8 cellular contexts compared by ENCODE assay signal in the genomic region with DNA sequence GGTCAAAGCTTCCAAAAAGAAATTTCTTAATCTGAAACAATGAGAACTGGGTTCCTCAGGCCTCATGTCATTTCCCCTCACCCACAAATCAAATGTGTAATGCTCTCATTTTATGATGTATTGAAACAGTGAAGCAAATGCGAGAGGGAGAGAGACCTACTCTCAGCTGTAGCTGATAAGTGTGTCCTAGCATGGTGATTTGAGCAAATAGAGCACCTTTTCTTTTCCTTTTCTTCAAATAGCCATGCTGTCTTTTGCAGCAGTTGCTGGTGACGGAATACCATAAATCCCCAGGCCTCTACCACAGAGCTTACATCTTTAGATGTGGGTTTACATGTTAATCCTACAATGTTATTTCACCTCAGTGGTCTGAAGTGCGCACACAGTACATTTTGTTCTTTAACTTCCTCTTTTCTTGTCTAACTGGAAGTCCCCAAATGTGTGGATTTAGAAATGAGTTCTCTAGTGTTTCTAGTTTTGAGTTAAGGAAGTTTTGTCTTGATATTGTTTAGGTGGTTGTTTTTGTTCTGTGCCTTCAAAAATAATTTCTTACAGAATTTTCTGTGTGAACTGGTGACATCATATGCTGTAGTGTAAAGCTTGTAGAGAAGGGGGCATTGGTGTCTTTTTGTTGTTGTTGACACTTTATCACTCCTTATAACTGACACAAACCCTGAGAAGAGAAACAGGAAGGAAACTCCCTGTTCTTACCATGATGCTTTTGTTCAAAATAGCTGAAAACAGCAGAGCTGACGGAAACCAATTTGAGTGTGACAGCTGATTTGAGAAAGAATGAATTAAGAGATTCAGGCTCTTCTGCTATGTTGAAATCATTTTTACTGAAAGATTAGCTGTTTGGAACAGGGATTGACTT. TPM values are rescaled to one million over a fixed set of nuclear protein-coding genes. Genes with fewer than 3 reads are reported as not detected.
DNase-seq lines count a peak whose midpoint lies in the region; ATAC-seq, FAIRE-seq and TF ChIP-seq lines count a peak whose summit lies in the region.

No MANE protein-coding gene starts in this region.

- no peaks in the 10 kb centered on the region for H3K36me3 ChIP-seq in Peyer's patch
- peaks cover 41% of the 10 kb centered on the region for H3K36me3 ChIP-seq in K562 (ENCODE audit: control insufficient read depth, insufficient read depth, low read length)

- peak; percentile 68 for ATAC-seq in GM18520 (IDR thresholded peaks at IDR 0.05; ENCODE audit: unreplicated experiment)
- peak; percentile 55 for ATAC-seq in HG02840 (IDR thresholded peaks at IDR 0.05; ENCODE audit: low FRiP score, unreplicated experiment)
- ATAC-seq in K562: peak; percentile 13

- DNase-seq in Peyer's patch: peak in 2 of 3 donors; percentile 64 to 84
- DNase-seq in K562 (ENCODE audit: extremely low read depth in 1 of 4, low spot score in 3 of 4): peak in 1 of 4 experiments; percentile 60
- peak; percentile 53 for DNase-seq in myocyte (ENCODE audit: low read depth)
- DNase-seq in NCI-H82 treated with DMSO at 0.1 percent for 48 hours (lab: John Stamatoyannopoulos, UW; ENCODE audit: unreplicated experiment): no peak
- no peak for DNase-seq in NCI-H2081 treated with DMSO at 0.1 percent for 48 hours (lab: John Stamatoyannopoulos, UW)
- DNase-seq in COLO829 (ENCODE audit: low spot score): no peak

- H2AFZ ChIP-seq in K562 (ENCODE audit: low read depth, low read length): peak overlapping the region; percentile 40; the same call in 1 of the 2 replicates

- no TSS peak for BruUV-seq in K562 (replicated peaks; lab: Mats Ljungman, UMichigan)

- H3K27me3 ChIP-seq in Peyer's patch: no peaks in the 10 kb centered on the region
- no peaks in the 10 kb centered on the region for H3K27me3 ChIP-seq in K562 (ENCODE audit: control insufficient read depth in 2 of 2, insufficient read depth in 2 of 2, low read length in 2 of 2)

- H3K79me2 ChIP-seq in K562 (ENCODE audit: control insufficient read depth, insufficient read depth, low read length): peaks cover 98% of the 10 kb centered on the region

- FAIRE-seq in K562 (lab: Jason Lieb, UNC): peak; percentile 23

- WGBS in K562 (ENCODE audit: insufficient coverage, low coverage, missing lambda C conversion rate): 14% methylated on average over 4 of the region's 4 CpGs

- TF ChIP-seq RAD21 in K562 (CRISPR knock-in tag; conservative IDR thresholded peaks at IDR 0.05 in 1 of 2, IDR thresholded peaks at IDR 0.05 in 1 of 2): no peak

- H4K20me1 ChIP-seq in K562 (replicated peaks; ENCODE audit: control insufficient read depth, insufficient read depth, low read length): no peaks in the 10 kb centered on the region

- H3K4me2 ChIP-seq in K562 (ENCODE audit: insufficient read depth, low read length): peak overlapping the region; percentile 93

- intact Hi-C loops in K562 (cut with micrococcal nuclease): loop anchor here (2.0 kb wide), 1 partner anchor 15 kb away; no protein-coding TSS in a partner anchor

- CTCF ChIA-PET in K562 (lab: Yijun Ruan, JAX; ENCODE audit: low intra/inter-chr PET ratio): interaction anchor here (1.8 kb wide), 1 partner anchor 19 kb away, joined by 6 read pairs; no protein-coding TSS in a partner anchor

- TF ChIP-seq CTCF in Peyer's patch (IDR thresholded peaks at IDR 0.05): peak in 1 of 6 experiments; percentile 19
- TF ChIP-seq CTCF in K562 (IDR thresholded peaks at IDR 0.05 in 2 of 3, conservative IDR thresholded peaks at IDR 0.05 in 1 of 3; ENCODE audit: insufficient read depth in 2 of 3, low read depth in 1 of 3, low read length in 3 of 3): no peak

- peak overlapping the region; percentile 61 to 83; a peak in 3 of 4 replicates for H3K9ac ChIP-seq in K562 (ENCODE audit: insufficient read depth in 1 of 2, low read depth in 2 of 2, low read length in 2 of 2)

- POLR2A ChIA-PET in K562 (lab: Yijun Ruan, JAX): interaction anchor here (0.6 to 7.7 kb wide), 10 partner anchors 8 to 521 kb away, joined by 3 to 61 read pairs (median 4); partner anchors contain the start of gene SMAP2

- H3K4me3 ChIP-seq in Peyer's patch (peak overlapping the region; percentile 2 to 26 (median 8)), K562 (peak overlapping the region; percentile 29; the same call in 1 of the 2 replicates)

- peaks cover 0 to 50% (median 29%) of the 10 kb centered on the region in 4 donors for H3K4me1 ChIP-seq in Peyer's patch
- peaks cover 37 to 75% of the 10 kb centered on the region in 2 experiments for H3K4me1 ChIP-seq in K562 (replicated peaks in 1 of 2; ENCODE audit: control insufficient read depth in 2 of 2, insufficient read depth in 2 of 2, low read length in 2 of 2)

- in situ Hi-C loops in K562 (cut with MboI): no loop called here

- H3K9me3 ChIP-seq in Peyer's patch: no peaks in the 10 kb centered on the region
- H3K9me3 ChIP-seq in K562 (replicated peaks; ENCODE audit: control insufficient read depth, insufficient read depth, low read depth, low read length): no peaks in the 10 kb centered on the region

- peak overlapping the region; percentile 87 to 100 (median 90) for H3K27ac ChIP-seq in Peyer's patch
- H3K27ac ChIP-seq in K562 (ENCODE audit: extremely low read depth, low read depth, low read length): peak overlapping the region; percentile 95

- TF ChIP-seq EP300 in K562 (IDR thresholded peaks at IDR 0.05; ENCODE audit: low read length): no peak

- H3K9me1 ChIP-seq in K562 (ENCODE audit: control insufficient read depth, insufficient read depth, low read length): no peaks in the 10 kb centered on the region

- TF ChIP-seq POLR2A in Peyer's patch (IDR thresholded peaks at IDR 0.05): peak in 1 of 2 donors; percentile 44
- TF ChIP-seq POLR2A in K562 (conservative IDR thresholded peaks at IDR 0.05): no peak

TF ChIP-seq in K562, 482 proteins besides CTCF, POLR2A, EP300 and RAD21 (continues in another document):
- TF ChIP-seq ZNF175 (CRISPR knock-in tag; IDR thresholded peaks at IDR 0.05; ENCODE audit: low read depth): peak; percentile 41; the same call in 1 of the 2 replicates
- no peak for TF ChIP-seq PYGO2 (tag; IDR thresholded peaks at IDR 0.05)
- no peak for TF ChIP-seq ELK3 (CRISPR knock-in tag; IDR thresholded peaks at IDR 0.05)
- no peak for TF ChIP-seq RBM14 (IDR thresholded peaks at IDR 0.05; ENCODE audit: borderline replicate concordance, insufficient read depth, low read depth, low read length)
- no peak for TF ChIP-seq ATF2 (CRISPR knock-in tag; IDR thresholded peaks at IDR 0.05)
- TF ChIP-seq CBX2 (IDR thresholded peaks at IDR 0.05; ENCODE audit: insufficient read depth, low read length, poor library complexity, severe bottlenecking): no peak
- no peak for TF ChIP-seq POLR2B (IDR thresholded peaks at IDR 0.05; ENCODE audit: low read depth, partially characterized antibody)
- TF ChIP-seq PHF8 (IDR thresholded peaks at IDR 0.05; ENCODE audit: borderline replicate concordance, low read length): no peak; the same call in 1 of the 2 replicates
- TF ChIP-seq TOE1 (IDR thresholded peaks at IDR 0.05; ENCODE audit: borderline replicate concordance): no peak
- no peak for TF ChIP-seq TOE1 (CRISPR knock-in tag; IDR thresholded peaks at IDR 0.05; ENCODE audit: borderline replicate concordance, low read depth)
- no peak for TF ChIP-seq SIN3A (IDR thresholded peaks at IDR 0.05; ENCODE audit: borderline replicate concordance in 2 of 2, control insufficient read depth in 1 of 2, low read depth in 2 of 2, low read length in 2 of 2)

RNA-seq across cellular contexts. Expression of gene SMAP2, which starts 12.1 kb away (rescaled TPM):
- total RNA-seq in Peyer's patch: 100 to 1,000 TPM in 1 of 4 donors, 10 to 100 TPM in 3; 24.7 to 170 (median 33.7) TPM
- total RNA-seq in K562 (2011; cell fraction: chromatin; rRNA removed; ENCODE audit: low replicate concordance): 77.4 and 118 TPM in 2 replicates
- total RNA-seq in K562 (2011; cell fraction: nucleolus; rRNA removed): 37.0 and 50.1 TPM in 2 replicates
- 81.5 and 109 TPM in 2 replicates for total RNA-seq in K562 (2011; cell fraction: nucleoplasm; rRNA removed)
- 80.1 and 98.2 TPM in 2 replicates for total RNA-seq in K562 (2014; rRNA removed)
- total RNA-seq in K562 (2014; rRNA removed; fragmentation: Illumina TruSeq; extraction: Trizol): 94.1 and 101 TPM in 2 replicates
- 89.1 and 92.4 TPM in 2 replicates for total RNA-seq in K562 (2015; rRNA removed; fragmentation: Illumina TruSeq; extraction: Trizol)
- total RNA-seq in K562 (2021): 109 and 117 TPM in 2 replicates
- polyA plus RNA-seq in K562 (2011; rRNA removed): 114 and 124 TPM in 2 replicates
- 98.8 and 132 TPM in 2 replicates for polyA plus RNA-seq in K562 (2011; cell fraction: cytosol; rRNA removed)
- polyA plus RNA-seq in K562 (2011; cell fraction: nucleus; rRNA removed): 81.2 and 89.1 TPM in 2 replicates
- 100 and 128 TPM in 2 replicates for polyA plus RNA-seq in K562 (2012)
- 173 and 212 TPM in 2 replicates for polyA plus RNA-seq in K562 (2014; fragmentation: Illumina TruSeq; extraction: Trizol)
- polyA plus RNA-seq in K562 (2014; fragmentation: Nextera tagmentation; extraction: Ambion mirVana): 10 to 100 TPM; 38.7 to 47.3 TPM
- 89.4 and 94.7 TPM in 2 replicates for polyA plus RNA-seq in K562 (2014; rRNA removed)
- 129 and 160 TPM in 2 replicates for polyA minus RNA-seq in K562 (2011; rRNA and poly(A)+ RNA removed)
- 71.4 and 74.3 TPM in 2 replicates for polyA minus RNA-seq in K562 (2011; cell fraction: cytosol; rRNA and poly(A)+ RNA removed)
- polyA minus RNA-seq in K562 (2011; cell fraction: nucleus; rRNA and poly(A)+ RNA removed): 28.4 and 48.0 TPM in 2 replicates
- 15.8 and 21.2 TPM in 2 replicates for total RNA-seq in myocyte
- 13.5 TPM for polyA plus RNA-seq in myocyte (2012)

Comparison
In these comparisons a context has a peak if more than half of its experiments do, and no peak if none do; other contexts are left out.
1. ATAC-seq: peak in every context shown above with its lines; median percentile 68 in GM18520; 55 in HG02840; 13 in K562.
2. DNase-seq: peak in Peyer's patch (2 of 3) and myocyte (single experiment); none in NCI-H82 treated with DMSO at 0.1 percent for 48 hours (single experiment), NCI-H2081 treated with DMSO at 0.1 percent for 48 hours (single experiment) and COLO829 (single experiment).